In the genomic region with DNA sequence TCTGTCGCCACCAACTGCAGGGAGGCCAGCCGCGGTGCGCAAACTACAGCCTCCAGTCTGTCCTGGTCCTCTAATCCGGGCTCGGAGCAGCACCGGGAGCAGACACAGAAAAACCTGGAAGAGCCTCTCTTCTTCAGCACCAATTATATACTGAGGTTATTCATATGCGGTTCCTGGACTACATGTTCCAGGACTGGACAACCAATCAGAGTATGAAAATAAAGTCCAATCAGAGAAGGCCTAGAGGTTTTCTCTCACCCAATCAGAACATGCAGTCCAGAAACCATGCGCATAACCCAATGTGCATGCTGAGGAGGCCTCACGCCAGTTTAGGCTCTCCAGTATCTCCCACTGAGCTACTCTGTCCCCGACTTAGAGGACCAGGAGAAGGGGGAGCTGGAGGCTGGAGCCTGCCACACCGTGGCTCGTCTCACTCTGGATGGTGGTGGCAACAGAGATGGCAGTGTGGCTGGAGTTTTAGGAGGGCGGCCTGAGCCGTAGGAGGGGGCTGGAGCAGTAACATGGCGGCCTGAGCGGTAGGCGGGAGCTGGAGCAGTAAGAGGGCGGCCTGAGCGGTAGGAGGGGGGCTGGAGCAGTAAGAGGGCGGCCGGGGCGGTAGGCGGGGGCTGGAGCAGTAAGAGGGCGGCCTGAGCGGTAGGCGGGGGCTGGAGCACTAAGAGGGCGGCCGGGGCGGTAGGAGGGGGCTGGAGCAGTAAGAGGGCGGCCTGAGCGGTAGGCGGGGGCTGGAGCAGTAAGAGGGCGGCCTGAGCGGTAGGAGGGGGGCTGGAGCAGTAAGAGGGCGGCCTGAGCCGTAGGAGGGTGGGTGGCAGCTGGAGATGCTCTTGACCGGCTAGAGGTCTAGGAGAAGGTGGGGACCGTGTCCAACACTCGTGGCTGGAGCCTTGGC, we compare ENCODE assay signal across 1 cellular context.
A peak's percentile ranks its signal among the peaks of the same experiment; 100 is the strongest.
TF ChIP-seq lines count a peak whose summit lies in the region.

No MANE protein-coding gene starts in this region.

TF ChIP-seq in K562, 482 proteins besides CTCF, POLR2A, EP300 and RAD21 (continued from another document):
- TF ChIP-seq, protein P1, sequence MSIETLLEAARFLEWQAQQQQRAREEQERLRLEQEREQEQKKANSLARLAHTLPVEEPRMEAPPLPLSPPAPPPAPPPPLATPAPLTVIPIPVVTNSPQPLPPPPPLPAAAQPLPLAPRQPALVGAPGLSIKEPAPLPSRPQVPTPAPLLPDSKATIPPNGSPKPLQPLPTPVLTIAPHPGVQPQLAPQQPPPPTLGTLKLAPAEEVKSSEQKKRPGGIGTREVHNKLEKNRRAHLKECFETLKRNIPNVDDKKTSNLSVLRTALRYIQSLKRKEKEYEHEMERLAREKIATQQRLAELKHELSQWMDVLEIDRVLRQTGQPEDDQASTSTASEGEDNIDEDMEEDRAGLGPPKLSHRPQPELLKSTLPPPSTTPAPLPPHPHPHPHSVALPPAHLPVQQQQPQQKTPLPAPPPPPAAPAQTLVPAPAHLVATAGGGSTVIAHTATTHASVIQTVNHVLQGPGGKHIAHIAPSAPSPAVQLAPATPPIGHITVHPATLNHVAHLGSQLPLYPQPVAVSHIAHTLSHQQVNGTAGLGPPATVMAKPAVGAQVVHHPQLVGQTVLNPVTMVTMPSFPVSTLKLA (conservative IDR thresholded peaks at IDR 0.05) = peak; percentile 90 to 96
- TF ChIP-seq NR1H2 (CRISPR knock-in tag; IDR thresholded peaks at IDR 0.05) = no peak
- peak; percentile 22 for TF ChIP-seq HNRNPLL (IDR thresholded peaks at IDR 0.05; ENCODE audit: low read depth, low read length, poor library complexity, severe bottlenecking)
- TF ChIP-seq GTF2E2 (tag; IDR thresholded peaks at IDR 0.05) = 0 out of 2 replicates have a peak, but pooled peaks have one; percentile 37
- TF ChIP-seq TEAD4 (IDR thresholded peaks at IDR 0.05; ENCODE audit: low read length) = peak; percentile 47; the same call in 1 of the 2 replicates
- TF ChIP-seq TEAD4 (CRISPR knock-in tag; IDR thresholded peaks at IDR 0.05; ENCODE audit: borderline replicate concordance) = no peak
- TF ChIP-seq CHD2 (IDR thresholded peaks at IDR 0.05; ENCODE audit: low read depth, low read length) = peak; percentile 21; the same call in 1 of the 2 replicates
- peak; percentile 27 for TF ChIP-seq RBM25 (IDR thresholded peaks at IDR 0.05; ENCODE audit: low read depth, low read length, severe bottlenecking)
- TF ChIP-seq, protein P2, sequence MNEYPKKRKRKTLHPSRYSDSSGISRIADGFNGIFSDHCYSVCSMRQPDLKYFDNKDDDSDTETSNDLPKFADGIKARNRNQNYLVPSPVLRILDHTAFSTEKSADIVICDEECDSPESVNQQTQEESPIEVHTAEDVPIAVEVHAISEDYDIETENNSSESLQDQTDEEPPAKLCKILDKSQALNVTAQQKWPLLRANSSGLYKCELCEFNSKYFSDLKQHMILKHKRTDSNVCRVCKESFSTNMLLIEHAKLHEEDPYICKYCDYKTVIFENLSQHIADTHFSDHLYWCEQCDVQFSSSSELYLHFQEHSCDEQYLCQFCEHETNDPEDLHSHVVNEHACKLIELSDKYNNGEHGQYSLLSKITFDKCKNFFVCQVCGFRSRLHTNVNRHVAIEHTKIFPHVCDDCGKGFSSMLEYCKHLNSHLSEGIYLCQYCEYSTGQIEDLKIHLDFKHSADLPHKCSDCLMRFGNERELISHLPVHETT (CRISPR knock-in tag; conservative IDR thresholded peaks at IDR 0.05 in 1 of 2, IDR thresholded peaks at IDR 0.05 in 1 of 2) = 0 out of 4 replicates have a peak, but pooled peaks of 1 of the 2 experiments have one; percentile 57
- TF ChIP-seq ZNF184 (CRISPR knock-in tag; IDR thresholded peaks at IDR 0.05) = no peak
- TF ChIP-seq TEAD1 (CRISPR knock-in tag; IDR thresholded peaks at IDR 0.05) = peak in 1 of 2 experiments; percentile 52; a peak in 1 of 4 replicates
- no peak for TF ChIP-seq FOXA1 (IDR thresholded peaks at IDR 0.05; ENCODE audit: borderline replicate concordance)
